ENCODE assay signal across 18 cellular contexts in the genomic region with DNA sequence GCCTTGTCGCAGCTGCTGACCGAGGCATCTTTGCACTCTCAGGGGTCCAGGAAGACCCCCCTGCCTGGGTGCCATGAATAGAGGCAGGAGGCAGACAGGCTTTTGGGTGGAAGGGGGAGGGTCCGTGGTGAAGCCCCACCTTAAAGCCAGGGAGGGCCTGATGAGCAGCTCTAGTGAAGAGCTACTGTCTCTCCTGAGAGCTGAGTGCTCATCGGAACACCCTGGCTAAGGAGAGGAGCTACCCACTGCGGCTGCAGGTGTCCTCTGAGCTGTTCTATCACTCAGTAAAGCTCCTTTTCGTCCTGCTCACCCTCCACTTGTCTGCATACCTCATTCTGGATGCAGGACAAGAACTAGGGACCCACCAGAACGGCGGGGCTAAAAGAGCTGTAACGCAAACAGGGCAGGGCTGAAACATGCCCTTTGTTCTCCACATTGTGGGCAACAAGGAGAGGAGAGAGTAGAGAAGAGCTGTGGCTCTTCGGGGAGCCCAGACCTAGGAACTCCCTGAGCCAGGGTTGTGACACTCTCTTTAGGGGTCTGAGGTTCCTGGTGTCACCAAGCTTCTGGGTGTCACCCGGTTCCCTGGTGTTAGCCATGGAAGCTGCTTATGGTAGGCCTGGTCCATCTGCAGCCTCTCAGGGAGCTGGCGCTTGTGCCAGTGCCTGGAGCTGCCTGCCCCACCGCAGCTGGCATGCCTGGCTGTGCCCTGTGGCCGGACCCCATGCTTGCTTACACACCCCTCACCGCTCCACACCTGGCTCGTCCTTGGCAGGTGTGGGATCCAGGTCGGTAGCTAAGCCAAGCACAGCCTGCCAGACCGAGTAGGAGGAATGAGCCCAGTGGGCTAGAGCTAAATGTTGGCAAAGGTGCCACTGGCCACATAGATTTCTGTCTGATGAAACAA. TPM values are rescaled to one million over a fixed set of nuclear protein-coding genes. Genes with fewer than 3 reads are reported as not detected.
A peak's percentile ranks its signal among the peaks of the same experiment; 100 is the strongest.
DNase-seq lines count a peak whose midpoint lies in the region; ATAC-seq and TF ChIP-seq lines count a peak whose summit lies in the region.
"Had no signal": no experiment of that assay in that cellular context is flagged by ENCODE, and none has a peak within 500 bp of the region (broad histone marks: within the 10 kb centered on the region; RNA-seq: fewer than 3 reads in every experiment).

No MANE protein-coding gene starts in this region.

- H3K4me1 Mint-ChIP-seq in MCF 10A (ENCODE audit: insufficient read depth, unreplicated experiment): no peaks in the 10 kb centered on the region
- no peaks in the 10 kb centered on the region for H3K4me1 Mint-ChIP-seq in chondrocyte (ENCODE audit: low read depth)
- no peaks in the 10 kb centered on the region for H3K4me1 Mint-ChIP-seq in mesothelial cell of epicardium

- H3K9ac ChIP-seq in mammary epithelial cell (ENCODE audit: insufficient read depth, low read length): no peak overlapping the region
- H3K9ac ChIP-seq in mesenchymal stem cell (ENCODE audit: low read length): no peak overlapping the region

- peak overlapping the region; percentile 66 for H4K91ac ChIP-seq in mesenchymal stem cell (ENCODE audit: low read length)

- no peak overlapping the region for H2AK5ac ChIP-seq in mesenchymal stem cell (ENCODE audit: low read length, severe bottlenecking)

- TF ChIP-seq CTCF in mammary epithelial cell (conservative IDR thresholded peaks at IDR 0.05 in 1 of 2, IDR thresholded peaks at IDR 0.05 in 1 of 2; ENCODE audit: extremely low read depth in 1 of 2, insufficient read depth in 1 of 2, low read depth in 1 of 2, low read length in 2 of 2): no peak
- no peak for TF ChIP-seq CTCF in MCF 10A (IDR thresholded peaks at IDR 0.05; ENCODE audit: unreplicated experiment)
- TF ChIP-seq CTCF in chondrocyte (IDR thresholded peaks at IDR 0.05): no peak
- no peak for TF ChIP-seq CTCF in tibial artery (IDR thresholded peaks at IDR 0.05)
- TF ChIP-seq CTCF in mesothelial cell of epicardium (IDR thresholded peaks at IDR 0.05; ENCODE audit: unreplicated experiment): no peak

- H3K36me3 Mint-ChIP-seq in MCF 10A (ENCODE audit: insufficient read depth, unreplicated experiment) (peaks cover under 1% of the 10 kb centered on the region), chondrocyte (ENCODE audit: low read depth) (peaks cover 2% of the 10 kb centered on the region), mesothelial cell of epicardium (no peaks in the 10 kb centered on the region)

- CTCF ChIA-PET in mammary epithelial cell (lab: Charles Lee; ENCODE audit: low non-redundant PET) (no interaction called here), MCF 10A (lab: Yijun Ruan, JAX) (interaction anchor here (0.7 to 1.2 kb wide), 3 partner anchors 26 to 80 kb away, joined by 3 read pairs; no protein-coding TSS in a partner anchor)

- H3K4me2 ChIP-seq in mammary epithelial cell (ENCODE audit: insufficient read depth, low read depth, low read length) (no peak overlapping the region), mesenchymal stem cell (ENCODE audit: low read length, poor library complexity, severe bottlenecking) (no peak overlapping the region)

- H3K27me3 ChIP-seq in mammary epithelial cell (ENCODE audit: insufficient read depth, low read length) (no peaks in the 10 kb centered on the region), mesenchymal stem cell (ENCODE audit: control insufficient read depth in 1 of 2, insufficient read depth in 1 of 2, low read length in 2 of 2) (no peaks in the 10 kb centered on the region), tibial artery (no peaks in the 10 kb centered on the region)

- H3K36me3 ChIP-seq in mammary epithelial cell (ENCODE audit: insufficient read depth, low read length) (no peaks in the 10 kb centered on the region), mesenchymal stem cell (ENCODE audit: control insufficient read depth in 1 of 2, insufficient read depth in 2 of 2, low read depth in 1 of 2, low read length in 2 of 2) (no peaks in the 10 kb centered on the region), tibial artery (no peaks in the 10 kb centered on the region)

- ATAC-seq in GM19395 (IDR thresholded peaks at IDR 0.05; ENCODE audit: unreplicated experiment): no peak
- ATAC-seq: SK-N-SH treated with all-trans-retinoic acid at 6 μM for 48 hours had no signal

- H4K8ac ChIP-seq in mesenchymal stem cell (ENCODE audit: low read length): no peak overlapping the region

- WGBS in mammary epithelial cell (ENCODE audit: low coverage, missing lambda C conversion rate): 53% methylated on average over 9 of the region's 18 CpGs
- 82% methylated on average over 18 of the region's 18 CpGs for WGBS in mesenchymal stem cell

- H4K20me1 ChIP-seq in mammary epithelial cell (ENCODE audit: insufficient read depth, low read length): no peaks in the 10 kb centered on the region

- no peak overlapping the region for H3K14ac ChIP-seq in mesenchymal stem cell (ENCODE audit: low read length in 2 of 2)

- no peak overlapping the region for H3K4ac ChIP-seq in mesenchymal stem cell (ENCODE audit: low read depth in 1 of 2, low read length in 2 of 2)

- H3K79me1 ChIP-seq in mesenchymal stem cell (replicated peaks; ENCODE audit: low read length, poor library complexity, severe bottlenecking): no peaks in the 10 kb centered on the region

- no peaks in the 10 kb centered on the region for H3K9me3 ChIP-seq in mammary epithelial cell (replicated peaks; ENCODE audit: insufficient read depth, low read length)
- H3K9me3 ChIP-seq in mesenchymal stem cell (ENCODE audit: control insufficient read depth, low read length): no peaks in the 10 kb centered on the region
- H3K9me3 ChIP-seq in tibial artery: no peaks in the 10 kb centered on the region

- H3K4me3 Mint-ChIP-seq in MCF 10A (ENCODE audit: unreplicated experiment) (no peak overlapping the region), chondrocyte (ENCODE audit: unreplicated experiment) (no peak overlapping the region), mesothelial cell of epicardium (no peak overlapping the region)

- H3K27ac Mint-ChIP-seq in MCF 10A (ENCODE audit: low read depth, unreplicated experiment) (no peak overlapping the region), chondrocyte (ENCODE audit: unreplicated experiment) (no peak overlapping the region), mesothelial cell of epicardium (no peak overlapping the region)

- BruUV-seq in mammary epithelial cell (replicated peaks; lab: Mats Ljungman, UMichigan) (no TSS peak), MCF 10A (replicated peaks; lab: Mats Ljungman, UMichigan) (no TSS peak)

- intact Hi-C loops in mammary epithelial cell (cut with micrococcal nuclease): no loop called here
- intact Hi-C loops in MCF 10A (cut with micrococcal nuclease): no loop called here
- intact Hi-C loops in tibial artery (cut with DNase I; ENCODE audit: low total_unique reads): no loop called here

- H2BK120ac ChIP-seq in mesenchymal stem cell (ENCODE audit: low read depth, low read length): no peak overlapping the region

- H2BK15ac ChIP-seq in mesenchymal stem cell (ENCODE audit: low read depth, poor library complexity, severe bottlenecking): no peak overlapping the region

- no peak overlapping the region for H3K18ac ChIP-seq in mesenchymal stem cell (ENCODE audit: low read depth in 1 of 2, low read length in 2 of 2)

- in situ Hi-C loops in mammary epithelial cell (cut with MboI; ENCODE audit: low sequenced_read_pairs in 2 of 2): no loop called here

- H2BK12ac ChIP-seq in mesenchymal stem cell (ENCODE audit: low read length in 2 of 2): no peak overlapping the region

- H2AFZ ChIP-seq in mammary epithelial cell (ENCODE audit: low read depth, low read length) (peak overlapping the region; percentile 23), mesenchymal stem cell (ENCODE audit: low read depth, low read length) (no peak overlapping the region)

- no peaks in the 10 kb centered on the region for H3K4me1 ChIP-seq in mammary epithelial cell (ENCODE audit: insufficient read depth, low read length)
- H3K4me1 ChIP-seq in mesenchymal stem cell (ENCODE audit: control insufficient read depth, insufficient read depth, low read depth, low read length): no peaks in the 10 kb centered on the region
- H3K4me1 ChIP-seq in tibial artery: peaks cover 0 to 7% (median 0%) of the 10 kb centered on the region in 4 donors

- H2BK5ac ChIP-seq in mesenchymal stem cell (ENCODE audit: low read depth, low read length, poor library complexity, severe bottlenecking): no peak overlapping the region

- H3K27ac ChIP-seq in mammary epithelial cell (ENCODE audit: insufficient read depth, low read depth, low read length) (no peak overlapping the region), mesenchymal stem cell (ENCODE audit: low read length, poor library complexity, severe bottlenecking) (no peak overlapping the region), tibial artery (no peak overlapping the region)

- H3K23ac ChIP-seq in mesenchymal stem cell (ENCODE audit: low read length in 2 of 2): peak overlapping the region in 1 of 2 experiments; percentile 28

- H3K4me3 ChIP-seq in mammary epithelial cell (replicated peaks in 1 of 3; ENCODE audit: insufficient read depth in 1 of 3, low read depth in 2 of 3, low read length in 3 of 3) (no peak overlapping the region), mesenchymal stem cell (ENCODE audit: insufficient read depth in 1 of 2, low read depth in 1 of 2, low read length in 2 of 2) (no peak overlapping the region), tibial artery (peak overlapping the region; percentile 25 to 29)

- DNase-seq in mammary epithelial cell (no peak), MCF 10A (ENCODE audit: unreplicated experiment) (no peak), chondrocyte (ENCODE audit: low spot score) (peak; percentile 75), mesenchymal stem cell (no peak), tibial artery (no peak), mesothelial cell of epicardium (ENCODE audit: low spot score in 2 of 2, unreplicated experiment in 2 of 2) (no peak), germinal center (ENCODE audit: low spot score) (no peak)
- DNase-seq: activated CD4-positive, alpha-beta T cell treated with anti-CD3 and anti-CD28 coated beads for 1 hour; activated effector memory CD4-positive, alpha-beta T cell treated with Interleukin-2 at 50 U/mL for 16 hours; anterior cingulate cortex; Calu3; foreskin melanocyte; Karpas-422; NCI-H1092; NCI-H2171; NCI-H774 had no signal

- H3K79me2 ChIP-seq in mammary epithelial cell (ENCODE audit: insufficient read depth, low read length): no peaks in the 10 kb centered on the region

- H3K27me3 Mint-ChIP-seq in MCF 10A (ENCODE audit: insufficient read depth, unreplicated experiment): no peaks in the 10 kb centered on the region
- peaks cover 12% of the 10 kb centered on the region for H3K27me3 Mint-ChIP-seq in chondrocyte (ENCODE audit: low read depth)
- H3K27me3 Mint-ChIP-seq in mesothelial cell of epicardium (ENCODE audit: low read depth): no peaks in the 10 kb centered on the region

- H3K9me3 Mint-ChIP-seq in MCF 10A (ENCODE audit: unreplicated experiment) (peaks cover 1% of the 10 kb centered on the region), chondrocyte (ENCODE audit: low read depth) (peaks cover 4% of the 10 kb centered on the region), mesothelial cell of epicardium (peaks cover 8% of the 10 kb centered on the region)

- dilution Hi-C loops in mammary epithelial cell (cut with HindIII; ENCODE audit: low sequenced_read_pairs): no loop called here

- POLR2A ChIA-PET in MCF 10A (lab: Yijun Ruan, JAX): interaction anchor here (0.9 kb wide), 1 partner anchor 45 kb away, joined by 3 read pairs; no protein-coding TSS in a partner anchor

RNA-seq across cellular contexts. Expression of gene TFG, which starts 26.2 kb away (rescaled TPM):
- total RNA-seq in mammary epithelial cell (100 to 1,000 TPM; 129 to 137 TPM), MCF 10A (2022) (162 and 168 TPM in 2 replicates), chondrocyte (148 to 162 TPM (median 149 TPM) in 3 replicates), mesothelial cell of epicardium (109 to 116 TPM (median 111 TPM) in 3 replicates)
- polyA plus RNA-seq in mammary epithelial cell: 169 TPM
- polyA minus RNA-seq in mammary epithelial cell: 71.6 TPM
- 185 TPM for polyA plus RNA-seq in mesenchymal stem cell (2013, experiment 1 of 2)
- 191 TPM for polyA plus RNA-seq in mesenchymal stem cell (2013, experiment 2 of 2)

Comparison
In these comparisons a context has a peak if more than half of its experiments do, and no peak if none do; other contexts are left out.
1. H3K4me3 ChIP-seq: peak in tibial artery (2 of 2); none in mammary epithelial cell (0 of 3) and mesenchymal stem cell (0 of 2).